In genomic region chr4:26826721-26827120, GRCh38 we compare ENCODE assay signal across 1 cellular context.
TF ChIP-seq lines count a peak whose summit lies in the region.

No MANE protein-coding gene starts in this region.

TF ChIP-seq in HepG2, 621 proteins besides CTCF, POLR2A, EP300 and RAD21 (continued from another document):
- no peak for TF ChIP-seq TFAP4 (IDR thresholded peaks at IDR 0.05; ENCODE audit: borderline replicate concordance, low read depth)
- TF ChIP-seq ONECUT2 (CRISPR knock-in tag; IDR thresholded peaks at IDR 0.05): no peak
